12 cellular contexts compared by ENCODE assay signal in the genomic region with DNA sequence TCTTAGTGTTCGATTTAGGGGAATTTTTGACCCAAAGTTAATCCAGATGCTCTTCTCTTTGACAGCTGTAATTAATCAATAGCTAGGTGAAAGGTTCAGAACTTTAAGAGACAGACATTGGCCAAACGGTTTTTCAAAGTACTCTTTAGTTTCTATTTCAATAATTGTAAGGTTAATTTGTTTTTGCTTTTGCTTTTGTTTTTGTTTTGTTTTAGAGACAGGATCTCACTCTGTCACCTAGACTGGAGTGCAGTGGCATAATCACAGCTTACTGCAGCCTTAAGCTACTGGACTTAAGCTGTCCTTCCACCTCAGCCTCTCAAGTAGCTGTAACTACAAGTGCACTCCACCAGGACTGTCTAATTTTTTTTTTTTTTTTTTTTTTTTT. TPM values are rescaled to one million over a fixed set of nuclear protein-coding genes. Genes with fewer than 3 reads are reported as not detected.
DNase-seq lines count a peak whose midpoint lies in the region; ATAC-seq and TF ChIP-seq lines count a peak whose summit lies in the region.
"Had no signal": no experiment of that assay in that cellular context is flagged by ENCODE, and none has a peak within 500 bp of the region (broad histone marks: within the 10 kb centered on the region; RNA-seq: fewer than 3 reads in every experiment).

No MANE protein-coding gene starts in this region.

- peaks cover 33 to 39% of the 10 kb centered on the region in 2 donors for H3K4me1 Mint-ChIP-seq in immature natural killer cell

- no peak for TF ChIP-seq CTCF in transverse colon (IDR thresholded peaks at IDR 0.05)

- intact Hi-C loops in transverse colon (cut with DNase I; ENCODE audit: low total_unique reads) = loop anchor here (10.0 kb wide), 1 partner anchor 1821 kb away; no protein-coding TSS in a partner anchor

- H3K27me3 ChIP-seq in transverse colon (no peaks in the 10 kb centered on the region), H7 (ENCODE audit: control insufficient read depth, insufficient read depth, low read length) (no peaks in the 10 kb centered on the region)
- H3K27me3 ChIP-seq: upper lobe of right lung had no signal

- no peak overlapping the region for H3K27ac ChIP-seq in transverse colon
- H3K27ac ChIP-seq: upper lobe of right lung had no signal

- TF ChIP-seq EP300 in transverse colon (IDR thresholded peaks at IDR 0.05; ENCODE audit: low read depth) = no peak

- peak overlapping the region; percentile 80 to 97 (median 91) for H3K27ac Mint-ChIP-seq in immature natural killer cell
- H3K27ac Mint-ChIP-seq: GM23338 had no signal

- TF ChIP-seq POLR2A in transverse colon (IDR thresholded peaks at IDR 0.05) = no peak

- H3K9me3 ChIP-seq in transverse colon = no peaks in the 10 kb centered on the region
- H3K9me3 ChIP-seq: upper lobe of right lung had no signal

- peaks cover 0 to 2% (median 0%) of the 10 kb centered on the region in 3 donors for H3K27me3 Mint-ChIP-seq in immature natural killer cell (ENCODE audit: low read depth in 3 of 3)

- in situ Hi-C loops in transverse colon (cut with MboI; ENCODE audit: low pct_ligation_motif_present in 1 of 4, low pct_unique_long_range_greater_than_20kb in 1 of 4, low sequenced_read_pairs in 3 of 4) = no loop called here

- peak overlapping the region; percentile 62 to 82 (median 70) for H3K4me3 Mint-ChIP-seq in immature natural killer cell
- H3K4me3 Mint-ChIP-seq: GM23338 had no signal

- no peaks in the 10 kb centered on the region for H3K4me1 ChIP-seq in transverse colon
- H3K4me1 ChIP-seq: upper lobe of right lung had no signal

- H3K4me3 ChIP-seq in transverse colon = no peak overlapping the region
- no peak overlapping the region for H3K4me3 ChIP-seq in H7 (ENCODE audit: insufficient read depth, low read depth, low read length)
- H3K4me3 ChIP-seq: GM23338, upper lobe of right lung had no signal

- no peak for DNase-seq in activated CD4-positive, CD25-positive, alpha-beta regulatory T cell treated with anti-CD3 and anti-CD28 coated beads, Interleukin-2, amount 50 U/mL, for 72 hours
- DNase-seq in immature natural killer cell (peak; percentile 34 to 51 (median 46)), transverse colon (no peak), kidney glomerular epithelial cell (lab: John Stamatoyannopoulos, UW) (no peak), H7 (no peak)
- DNase-seq: central memory CD4-positive, alpha-beta T cell; NCI-H748 treated with DMSO at 0.1 percent for 48 hours; upper lobe of right lung had no signal

- H3K36me3 Mint-ChIP-seq in immature natural killer cell = no peaks in the 10 kb centered on the region

- H3K36me3 ChIP-seq in transverse colon (no peaks in the 10 kb centered on the region), H7 (replicated peaks; ENCODE audit: control insufficient read depth, insufficient read depth, low read length) (no peaks in the 10 kb centered on the region)
- H3K36me3 ChIP-seq: upper lobe of right lung had no signal

- no peaks in the 10 kb centered on the region for H3K9me3 Mint-ChIP-seq in immature natural killer cell
- H3K9me3 Mint-ChIP-seq: GM23338 had no signal

- WGBS in transverse colon (ENCODE audit: low coverage in 1 of 2), 2 donors = 20 to 25% methylated on average over 2 of the region's 2 CpGs

- peak; percentile 32 to 45 for ATAC-seq in activated CD4-positive, CD25-positive, alpha-beta regulatory T cell treated with anti-CD3 and anti-CD28 coated beads, Interleukin-2, amount 50 U/mL, for 24 hours
- peak; percentile 77 for ATAC-seq in GM21528 (IDR thresholded peaks at IDR 0.05; ENCODE audit: low FRiP score, unreplicated experiment)
- peak; percentile 90 for ATAC-seq in HG03135 (IDR thresholded peaks at IDR 0.05; ENCODE audit: unreplicated experiment)
- ATAC-seq: GM23338, upper lobe of right lung had no signal

RNA-seq across cellular contexts. Expression of a gene that starts 44.1 kb away (rescaled TPM):
- 10 to 100 TPM in 1 of 3 donors, 1 to 10 TPM in 2; 6.2 to 15.3 (median 9.0) TPM for polyA plus RNA-seq in immature natural killer cell
- 1 to 10 TPM; 2.6 to 7.3 (median 6.2) TPM for total RNA-seq in transverse colon
- total RNA-seq in H7 (2014; rRNA removed; shearing (Covaris generic)) = 21.2 and 26.3 TPM in 2 replicates

Comparison
In these comparisons a context has a peak if more than half of its experiments do, and no peak if none do; other contexts are left out.
1. ATAC-seq: peak in every context shown above with its lines; median percentile 90 in HG03135; 77 in GM21528; 38 in activated CD4-positive, CD25-positive, alpha-beta regulatory T cell treated with anti-CD3 and anti-CD28 coated beads, Interleukin-2, amount 50 U/mL, for 24 hours.
2. DNase-seq: peak in immature natural killer cell (3 of 3); none in activated CD4-positive, CD25-positive, alpha-beta regulatory T cell treated with anti-CD3 and anti-CD28 coated beads, Interleukin-2, amount 50 U/mL, for 72 hours (single experiment), transverse colon (single experiment), kidney glomerular epithelial cell (single experiment) and H7 (single experiment).